In genomic region chr5:122611401-122611800, GRCh38 we compare ENCODE assay signal across 19 cellular contexts.
DNase-seq lines count a peak whose midpoint lies in the region; ATAC-seq and TF ChIP-seq lines count a peak whose summit lies in the region.
"Had no signal": no experiment of that assay in that cellular context is flagged by ENCODE, and none has a peak within 500 bp of the region (broad histone marks: within the 10 kb centered on the region; RNA-seq: fewer than 3 reads in every experiment).

No MANE protein-coding gene starts in this region.

- H2AFZ ChIP-seq in osteoblast (ENCODE audit: low read length): no peak overlapping the region

- no peak for TF ChIP-seq CTCF in Caco-2 (IDR thresholded peaks at IDR 0.05; ENCODE audit: insufficient read depth in 1 of 2, low read depth in 1 of 2, low read length in 1 of 2, severe bottlenecking in 1 of 2, unreplicated experiment in 1 of 2)
- TF ChIP-seq CTCF in osteoblast (IDR thresholded peaks at IDR 0.05; ENCODE audit: extremely low read depth, low read depth, low read length): no peak

- H3K27ac ChIP-seq in osteoblast (ENCODE audit: low read depth, low read length): no peak overlapping the region
- H3K27ac ChIP-seq: 22Rv1, C4-2B had no signal

- H3K27me3 ChIP-seq in Caco-2 (replicated peaks; ENCODE audit: control insufficient read depth, insufficient read depth, low read length) (no peaks in the 10 kb centered on the region), osteoblast (ENCODE audit: insufficient read depth, low read length) (no peaks in the 10 kb centered on the region)

- H3K27me3 Mint-ChIP-seq in Caco-2 (ENCODE audit: insufficient read depth, unreplicated experiment): no peaks in the 10 kb centered on the region

- H4K20me1 ChIP-seq in osteoblast (ENCODE audit: insufficient read depth, low read length): no peaks in the 10 kb centered on the region

- H3K36me3 ChIP-seq in Caco-2 (ENCODE audit: control insufficient read depth, insufficient read depth, low read length) (no peaks in the 10 kb centered on the region), osteoblast (ENCODE audit: insufficient read depth, low read length) (no peaks in the 10 kb centered on the region)

- H3K9me3 ChIP-seq in Caco-2 (no peaks in the 10 kb centered on the region; the same call in 1 of the 2 replicates), osteoblast (ENCODE audit: low read depth, low read length) (no peaks in the 10 kb centered on the region)

- H3K4me3 ChIP-seq in Caco-2 (ENCODE audit: low read depth, low read length): no peak overlapping the region
- H3K4me3 ChIP-seq in osteoblast (ENCODE audit: insufficient read depth, low read length): no peak overlapping the region

- no peak overlapping the region for H3K4me3 Mint-ChIP-seq in Caco-2 (ENCODE audit: unreplicated experiment)

- TF ChIP-seq POLR2A in GM18505 (IDR thresholded peaks at IDR 0.05; ENCODE audit: borderline replicate concordance, extremely low read depth, insufficient read depth, insufficient read length): no peak

- no peak overlapping the region for H3K4me2 ChIP-seq in osteoblast (ENCODE audit: insufficient read depth, low read length)

- H3K27ac Mint-ChIP-seq in Caco-2 (ENCODE audit: unreplicated experiment): no peak overlapping the region

- ATAC-seq in GM18505 (IDR thresholded peaks at IDR 0.05; ENCODE audit: unreplicated experiment): no peak
- ATAC-seq: HCT116 had no signal

- no peaks in the 10 kb centered on the region for H3K9me3 Mint-ChIP-seq in Caco-2 (ENCODE audit: unreplicated experiment)

- no peaks in the 10 kb centered on the region for H3K79me2 ChIP-seq in osteoblast (ENCODE audit: insufficient read depth, low read length)

- DNase-seq in Caco-2 (peak; percentile 56 to 62), astrocyte of the hippocampus (ENCODE audit: low read depth, low spot score) (peak; percentile 27), kidney glomerular epithelial cell (lab: John Stamatoyannopoulos, UW) (peak; percentile 53), renal cortical epithelial cell (ENCODE audit: low read depth) (peak; percentile 83), osteoblast (ENCODE audit: insufficient read length, low spot score, missing footprints) (no peak), cortex of kidney (lab: John Stamatoyannopoulos, UW) (no peak), NCI-H2107 (lab: John Stamatoyannopoulos, UW) (no peak)
- DNase-seq: AML-193, DMS79 treated with DMSO at 0.1 percent for 48 hours, KBM-7, NCI-H1105 treated with DMSO at 0.1 percent for 48 hours, NCI-H1694 treated with DMSO at 0.1 percent for 48 hours, NCI-H510A treated with DMSO at 0.1 percent for 48 hours, NCI-H774, Right ventricle myocardium superior had no signal

- no TSS peak for BruUV-seq in Caco-2 (replicated peaks; lab: Mats Ljungman, UMichigan)

- H3K36me3 Mint-ChIP-seq in Caco-2 (ENCODE audit: insufficient read depth, unreplicated experiment): no peaks in the 10 kb centered on the region

- H3K4me1 ChIP-seq in Caco-2 (peaks cover 20% of the 10 kb centered on the region), osteoblast (ENCODE audit: insufficient read depth, low read length) (no peaks in the 10 kb centered on the region)

- CTCF ChIA-PET in Caco-2 (lab: Charles Lee): interaction anchor here (0.6 kb wide), 2 partner anchors 110 to 1432 kb away, joined by 3 read pairs; no protein-coding TSS in a partner anchor

- POLR2A ChIA-PET in Caco-2 (lab: Charles Lee): no interaction called here

- H3K4me1 Mint-ChIP-seq in Caco-2 (ENCODE audit: low read depth, unreplicated experiment): peaks cover 16% of the 10 kb centered on the region

- intact Hi-C loops in Caco-2 (cut with micrococcal nuclease; ENCODE audit: unreplicated experiment): no loop called here

Comparison
In these comparisons a context has a peak if more than half of its experiments do, and no peak if none do; other contexts are left out.
1. DNase-seq: peak in Caco-2 (2 of 2), astrocyte of the hippocampus (single experiment), kidney glomerular epithelial cell (single experiment) and renal cortical epithelial cell (single experiment); none in osteoblast (single experiment), cortex of kidney (single experiment) and NCI-H2107 (single experiment).